Comparison of ENCODE assay signal across 11 cellular contexts in genomic region chr4:24763631-24764302, GRCh38. TPM values are rescaled to one million over a fixed set of nuclear protein-coding genes. Genes with fewer than 3 reads are reported as not detected.
DNase-seq lines count a peak whose midpoint lies in the region; ATAC-seq lines count a peak whose summit lies in the region.
"Had no signal": no experiment of that assay in that cellular context is flagged by ENCODE, and none has a peak within 500 bp of the region (broad histone marks: within the 10 kb centered on the region; RNA-seq: fewer than 3 reads in every experiment).

No MANE protein-coding gene starts in this region.

- peak overlapping the region; percentile 67 for H2AFZ ChIP-seq in ACC112 (ENCODE audit: low read length, unreplicated experiment)

- no peaks in the 10 kb centered on the region for H3K79me2 ChIP-seq in ACC112 (ENCODE audit: control insufficient read depth, insufficient read depth, low read length, unreplicated experiment)

- H3K27me3 ChIP-seq in ACC112 (ENCODE audit: insufficient read depth, low read length): no peaks in the 10 kb centered on the region
- H3K27me3 ChIP-seq: neutrophil had no signal

- H3K4me3 ChIP-seq in ACC112 (ENCODE audit: low read depth, low read length): no peak overlapping the region

- ATAC-seq in HG03135 (IDR thresholded peaks at IDR 0.05; ENCODE audit: unreplicated experiment) (no peak), HG03280 (IDR thresholded peaks at IDR 0.05; ENCODE audit: unreplicated experiment) (no peak)

- DNase-seq in M059J (ENCODE audit: low read depth) (peak; percentile 86), T1000 (lab: John Stamatoyannopoulos, UW) (peak; percentile 20), islet precursor cell (peak; percentile 80), middle frontal gyrus (ENCODE audit: extremely low spot score, low spot score) (no peak), amygdala (lab: John Stamatoyannopoulos, UW) (no peak)
- DNase-seq: CD4-positive, CD25-positive, alpha-beta regulatory T cell; T-helper 2 cell had no signal

- H3K36me3 ChIP-seq in ACC112 (ENCODE audit: insufficient read depth, low read length): no peaks in the 10 kb centered on the region
- H3K36me3 ChIP-seq: neutrophil had no signal

- peak overlapping the region; percentile 44 for H3K27ac ChIP-seq in ACC112 (ENCODE audit: low read depth, low read length)
- H3K27ac ChIP-seq: neutrophil had no signal

- peaks cover 11% of the 10 kb centered on the region for H3K4me1 ChIP-seq in ACC112 (ENCODE audit: control insufficient read depth, insufficient read depth, low read length, unreplicated experiment)

RNA-seq across cellular contexts. Expression of gene SOD3, which starts 31.6 kb away (rescaled TPM):
- total RNA-seq in M059J (2014; rRNA removed; shearing (Covaris generic)): 14.6 and 22.7 TPM in 2 replicates
- total RNA-seq: CD4-positive, CD25-positive, alpha-beta regulatory T cell had no signal

Comparison
In these comparisons a context has a peak if more than half of its experiments do, and no peak if none do; other contexts are left out.
1. DNase-seq: peak in M059J (single experiment), T1000 (single experiment) and islet precursor cell (single experiment); none in middle frontal gyrus (single experiment) and amygdala (0 of 56).